In genomic region chr17:57818066-57818465, GRCh38 we compare ENCODE assay signal across 16 cellular contexts. TPM values are rescaled to one million over a fixed set of nuclear protein-coding genes. Genes with fewer than 3 reads are reported as not detected.
DNase-seq lines count a peak whose midpoint lies in the region; ATAC-seq and TF ChIP-seq lines count a peak whose summit lies in the region.
"Had no signal": no experiment of that assay in that cellular context is flagged by ENCODE, and none has a peak within 500 bp of the region (broad histone marks: within the 10 kb centered on the region; RNA-seq: fewer than 3 reads in every experiment).

No MANE protein-coding gene starts in this region.

- H3K18ac ChIP-seq in IMR-90 (ENCODE audit: low read depth, low read length) = no peak overlapping the region

- POLR2A ChIA-PET in IMR-90 (lab: Charles Lee; ENCODE audit: unreplicated experiment) = no interaction called here

- no peak overlapping the region for H3K23ac ChIP-seq in IMR-90 (ENCODE audit: low read depth, low read length)

- whole genome bisulfite sequencing in IMR-90 (ENCODE audit: extremely low coverage in 2 of 2, insufficient read length in 1 of 2), 2 experiments = no CpG with 5 or more reads among the region's 9 CpGs
- WGBS in esophagus muscularis mucosa = 83% methylated on average over 9 of the region's 9 CpGs
- 58 to 75% (median 60%) methylated on average over 9 of the region's 9 CpGs for WGBS in stomach, 5 donors

- no peak overlapping the region for H2BK20ac ChIP-seq in IMR-90 (ENCODE audit: low read depth, low read length)

- H3K4me2 ChIP-seq in IMR-90 (ENCODE audit: low read depth, low read length) = no peak overlapping the region

- H3K27ac ChIP-seq in IMR-90 (ENCODE audit: insufficient read depth, low read length) = no peak overlapping the region
- H3K27ac ChIP-seq in esophagus muscularis mucosa (replicated peaks in 1 of 4) = no peak overlapping the region
- no peak overlapping the region for H3K27ac ChIP-seq in stomach

- dilution Hi-C loops in IMR-90 (cut with HindIII; ENCODE audit: low sequenced_read_pairs, unreplicated experiment) = no loop called here

- H3K4me1 ChIP-seq in IMR-90 (ENCODE audit: control insufficient read depth, insufficient read depth, low read length) (no peaks in the 10 kb centered on the region), esophagus muscularis mucosa (no peaks in the 10 kb centered on the region), stomach (no peaks in the 10 kb centered on the region)
- H3K4me1 ChIP-seq: Caco-2, HAP-1 had no signal

- H3K9ac ChIP-seq in IMR-90 (ENCODE audit: low read depth, low read length) = no peak overlapping the region

- CTCF ChIA-PET in IMR-90 (lab: Yijun Ruan, JAX) = no interaction called here

- no peak overlapping the region for H3K4me3 Mint-ChIP-seq in T-helper 17 cell
- H3K4me3 Mint-ChIP-seq: CD4-positive, CD25-positive, alpha-beta regulatory T cell; CD8-positive, alpha-beta T cell; HFFc6 had no signal

- no peak overlapping the region for H4K5ac ChIP-seq in IMR-90 (ENCODE audit: low read depth, low read length)

- no peaks in the 10 kb centered on the region for H3K4me1 Mint-ChIP-seq in T-helper 17 cell

- H3K79me1 ChIP-seq in IMR-90 (ENCODE audit: low read depth in 1 of 2, low read length in 2 of 2) = no peaks in the 10 kb centered on the region

- H3K27ac Mint-ChIP-seq in T-helper 17 cell = peak overlapping the region; percentile 34
- H3K27ac Mint-ChIP-seq: CD4-positive, CD25-positive, alpha-beta regulatory T cell; CD8-positive, alpha-beta T cell; HFFc6 had no signal

- H4K8ac ChIP-seq in IMR-90 (ENCODE audit: low read depth in 2 of 2, low read length in 2 of 2) = no peak overlapping the region

- H2AK9ac ChIP-seq in IMR-90 (replicated peaks; ENCODE audit: low read depth, low read length, poor library complexity) = peak overlapping the region; percentile 13

- ATAC-seq in IMR-90 (ENCODE audit: low read depth) (no peak), T-helper 17 cell (no peak)
- ATAC-seq: CD8-positive, alpha-beta T cell had no signal

- H2BK120ac ChIP-seq in IMR-90 (ENCODE audit: low read depth, low read length) = no peak overlapping the region

- no peak for TF ChIP-seq POLR2A in IMR-90 (IDR thresholded peaks at IDR 0.05; ENCODE audit: low read depth, low read length)
- no peak for TF ChIP-seq POLR2A in esophagus muscularis mucosa (IDR thresholded peaks at IDR 0.05; ENCODE audit: low read depth)
- TF ChIP-seq POLR2A in stomach (IDR thresholded peaks at IDR 0.05) = no peak

- intact Hi-C loops in IMR-90 (cut with micrococcal nuclease) (no loop called here), esophagus muscularis mucosa (cut with DNase I) (no loop called here), stomach (cut with DNase I; ENCODE audit: low total_unique reads) (no loop called here)

- TF ChIP-seq CTCF in IMR-90 (conservative IDR thresholded peaks at IDR 0.05; ENCODE audit: low read depth, low read length) = no peak
- TF ChIP-seq CTCF in esophagus muscularis mucosa (IDR thresholded peaks at IDR 0.05) = no peak
- TF ChIP-seq CTCF in stomach (IDR thresholded peaks at IDR 0.05) = no peak

- no peak for DNase-seq in IMR-90
- no peak for DNase-seq in T-helper 17 cell
- peak; percentile 45 for DNase-seq in esophagus muscularis mucosa (ENCODE audit: extremely low spot score)
- peak; percentile 77 for DNase-seq in stomach
- DNase-seq in HuH-7 (ENCODE audit: low spot score) = no peak
- DNase-seq in NK-92 (lab: John Stamatoyannopoulos, UW; ENCODE audit: unreplicated experiment) = no peak
- no peak for DNase-seq in globus pallidus (ENCODE audit: low spot score)
- DNase-seq: C1 segment of cervical spinal cord; Caco-2; CD4-positive, CD25-positive, alpha-beta regulatory T cell; CD8-positive, alpha-beta T cell; DMS153; DND-41; GOT3; HFFc6 had no signal

- peaks cover 27% of the 10 kb centered on the region for H3K27me3 ChIP-seq in IMR-90 (ENCODE audit: control insufficient read depth, insufficient read depth, low read length)
- no peaks in the 10 kb centered on the region for H3K27me3 ChIP-seq in esophagus muscularis mucosa
- H3K27me3 ChIP-seq in stomach = no peaks in the 10 kb centered on the region

- H3K36me3 ChIP-seq in IMR-90 (ENCODE audit: control insufficient read depth, insufficient read depth, low read length) (no peaks in the 10 kb centered on the region), esophagus muscularis mucosa (no peaks in the 10 kb centered on the region), stomach (no peaks in the 10 kb centered on the region)
- H3K36me3 ChIP-seq: HAP-1 had no signal

- peaks cover 3% of the 10 kb centered on the region for H3K36me3 Mint-ChIP-seq in T-helper 17 cell (ENCODE audit: low read depth)
- H3K36me3 Mint-ChIP-seq: CD4-positive, CD25-positive, alpha-beta regulatory T cell; CD8-positive, alpha-beta T cell had no signal

- no peaks in the 10 kb centered on the region for H3K9me1 ChIP-seq in IMR-90 (ENCODE audit: insufficient read depth, low read length)

- BruUV-seq in IMR-90 (replicated peaks; lab: Mats Ljungman, UMichigan) = no TSS peak

- H3K9me3 ChIP-seq in IMR-90 (ENCODE audit: control insufficient read depth, insufficient read depth, low read length) = no peaks in the 10 kb centered on the region
- no peaks in the 10 kb centered on the region for H3K9me3 ChIP-seq in T-helper 17 cell (ENCODE audit: control insufficient read depth, low read length, poor library complexity, severe bottlenecking)
- no peaks in the 10 kb centered on the region for H3K9me3 ChIP-seq in esophagus muscularis mucosa
- no peaks in the 10 kb centered on the region for H3K9me3 ChIP-seq in stomach
- H3K9me3 ChIP-seq: Caco-2, HAP-1 had no signal

- H3K4ac ChIP-seq in IMR-90 (ENCODE audit: low read depth, low read length) = no peak overlapping the region

- no peak overlapping the region for H2AK5ac ChIP-seq in IMR-90 (ENCODE audit: low read depth, low read length)

- H2AFZ ChIP-seq in IMR-90 (replicated peaks; ENCODE audit: low read length, poor library complexity) = no peak overlapping the region

- H3K27me3 Mint-ChIP-seq in T-helper 17 cell = peaks cover 43% of the 10 kb centered on the region

- H2BK5ac ChIP-seq in IMR-90 (ENCODE audit: low read depth, low read length, poor library complexity, severe bottlenecking) = no peak overlapping the region

- H4K91ac ChIP-seq in IMR-90 (ENCODE audit: insufficient read depth, low read depth, low read length) = no peak overlapping the region

- no peak overlapping the region for H3K4me3 ChIP-seq in IMR-90 (ENCODE audit: insufficient read depth, low read depth, low read length)
- H3K4me3 ChIP-seq in esophagus muscularis mucosa = no peak overlapping the region
- H3K4me3 ChIP-seq in stomach = no peak overlapping the region
- H3K4me3 ChIP-seq: HAP-1 had no signal

- no peak overlapping the region for H2BK15ac ChIP-seq in IMR-90 (ENCODE audit: low read depth, low read length)

- no peak for TF ChIP-seq RAD21 in IMR-90 (IDR thresholded peaks at IDR 0.05; ENCODE audit: low read length)

- in situ Hi-C loops in IMR-90 (cut with MboI; ENCODE audit: low sequenced_read_pairs) = loop anchor here (25.0 kb wide), 1 partner anchor 2006 kb away; no protein-coding TSS in a partner anchor

- H3K14ac ChIP-seq in IMR-90 (replicated peaks; ENCODE audit: low read depth, low read length) = no peak overlapping the region

- H3K56ac ChIP-seq in IMR-90 (ENCODE audit: extremely low read depth, insufficient read depth, low read length) = no peak overlapping the region

- H4K20me1 ChIP-seq in IMR-90 (ENCODE audit: insufficient read depth, low read length) = no peaks in the 10 kb centered on the region

- TF ChIP-seq EP300 in esophagus muscularis mucosa (IDR thresholded peaks at IDR 0.05) (no peak), stomach (IDR thresholded peaks at IDR 0.05) (no peak)

TF ChIP-seq in IMR-90, 13 proteins besides CTCF, POLR2A, EP300 and RAD21:
- TF ChIP-seq MXI1 (IDR thresholded peaks at IDR 0.05; ENCODE audit: borderline replicate concordance, low read depth, low read length) (no peak), RCOR1 (IDR thresholded peaks at IDR 0.05; ENCODE audit: insufficient replicate concordance, low read length) (no peak)

RNA-seq across cellular contexts. Expression of gene MRPS23, which starts 31.8 kb away (rescaled TPM):
- 37.3 and 41.7 TPM in 2 replicates for total RNA-seq in IMR-90 (2012; rRNA removed)
- 22.1 and 23.5 TPM in 2 replicates for polyA plus RNA-seq in IMR-90 (2012; rRNA removed)
- polyA plus RNA-seq in IMR-90 (2012; cell fraction: cytosol; rRNA removed) = 22.4 and 35.2 TPM in 2 replicates
- polyA plus RNA-seq in IMR-90 (2012; cell fraction: nucleus; rRNA removed; ENCODE audit: low replicate concordance) = 9.9 and 18.3 TPM in 2 replicates
- 10 to 100 TPM; 16.6 to 17.0 TPM for total RNA-seq in T-helper 17 cell
- total RNA-seq in esophagus muscularis mucosa = 10 to 100 TPM; 11.6 to 22.2 (median 16.9) TPM
- 10 to 100 TPM in 4 of 5 donors, not detected in 1; 12.6 to 26.8 (median 16.8) TPM for total RNA-seq in stomach
- 10 to 100 TPM; 25.1 to 43.3 (median 34.2) TPM for polyA plus RNA-seq in stomach

Comparison
In these comparisons a context has a peak if more than half of its experiments do, and no peak if none do; other contexts are left out.
1. DNase-seq: peak in esophagus muscularis mucosa (single experiment) and stomach (single experiment); none in IMR-90 (single experiment), T-helper 17 cell (0 of 3), HuH-7 (single experiment), NK-92 (single experiment) and globus pallidus (single experiment).